ENCODE assay signal across 19 cellular contexts in genomic region chr5:81719743-81720142, GRCh38. TPM values are rescaled to one million over a fixed set of nuclear protein-coding genes. Genes with fewer than 3 reads are reported as not detected.
A peak's percentile ranks its signal among the peaks of the same experiment; 100 is the strongest.
DNase-seq lines count a peak whose midpoint lies in the region; ATAC-seq lines count a peak whose summit lies in the region.
"Had no signal": no experiment of that assay in that cellular context is flagged by ENCODE, and none has a peak within 500 bp of the region (broad histone marks: within the 10 kb centered on the region; RNA-seq: fewer than 3 reads in every experiment).

No MANE protein-coding gene starts in this region.

- peak overlapping the region in 7 of 10 donors; percentile 19 to 72 (median 46) for H3K4me3 Mint-ChIP-seq in naive thymus-derived CD4-positive, alpha-beta T cell

- H3K9me3 ChIP-seq in BLaER1, result 0 out of 2 replicates have a peak, but pooled peaks cover 4% of the 10 kb centered on the region
- H3K9me3 ChIP-seq in naive thymus-derived CD4-positive, alpha-beta T cell (ENCODE audit: control insufficient read depth in 2 of 3, low read length in 3 of 3), result no peaks in the 10 kb centered on the region
- H3K9me3 ChIP-seq: BE2C, HAP-1, Peyer's patch had no signal

- intact Hi-C loops in naive thymus-derived CD4-positive, alpha-beta T cell (cut with micrococcal nuclease), result loop anchor here in 1 of 2 donors (1.0 to 2.0 kb wide), 3 partner anchors 9 to 29 kb away; no protein-coding TSS in a partner anchor

- DNase-seq in GM04504 (ENCODE audit: low read depth), result peak; percentile 19
- peak; percentile 6 for DNase-seq in amniotic epithelial cell (ENCODE audit: low read depth)
- no peak for DNase-seq in naive thymus-derived CD4-positive, alpha-beta T cell
- DNase-seq in NCI-H1436 treated with DMSO at 0.1 percent for 48 hours (lab: John Stamatoyannopoulos, UW), result no peak
- no peak for DNase-seq in NCI-H2107 treated with DMSO at 0.1 percent for 48 hours (lab: John Stamatoyannopoulos, UW; ENCODE audit: unreplicated experiment)
- DNase-seq: BE2C; CD8-positive, alpha-beta memory T cell; DMS53; MM.1S; NCI-H1092 treated with DMSO at 0.1 percent for 48 hours; NCI-H1694; NCI-H2081 treated with DMSO at 0.1 percent for 48 hours; NCI-H748 treated with DMSO at 0.1 percent for 48 hours; NK-92 treated with Interleukin-12 subunit alpha and Interleukin-12 subunit beta, amount 100 ng/mL, for 24 hours; Peyer's patch had no signal

- no peaks in the 10 kb centered on the region for H3K27me3 Mint-ChIP-seq in naive thymus-derived CD4-positive, alpha-beta T cell

- H3K27ac Mint-ChIP-seq in naive thymus-derived CD4-positive, alpha-beta T cell, result peak overlapping the region in 7 of 9 donors; percentile 14 to 95 (median 33)

- H3K9ac ChIP-seq in BLaER1, result no peak overlapping the region

- no peak overlapping the region for H3K27ac ChIP-seq in BLaER1
- H3K27ac ChIP-seq in naive thymus-derived CD4-positive, alpha-beta T cell (ENCODE audit: low read depth, low read length), result no peak overlapping the region
- H3K27ac ChIP-seq: Peyer's patch had no signal

- no peak for ATAC-seq in naive thymus-derived CD4-positive, alpha-beta T cell
- ATAC-seq in HG02981 (IDR thresholded peaks at IDR 0.05; ENCODE audit: unreplicated experiment) (no peak), GM19452 (IDR thresholded peaks at IDR 0.05; ENCODE audit: unreplicated experiment) (no peak)

- peaks cover 27 to 98% (median 86%) of the 10 kb centered on the region in 7 donors for H3K4me1 Mint-ChIP-seq in naive thymus-derived CD4-positive, alpha-beta T cell

- peaks cover 100% of the 10 kb centered on the region for H4K20me1 ChIP-seq in BLaER1

- no peak overlapping the region for H3K4me3 ChIP-seq in BLaER1
- no peak overlapping the region for H3K4me3 ChIP-seq in naive thymus-derived CD4-positive, alpha-beta T cell (ENCODE audit: low read length)
- H3K4me3 ChIP-seq: HAP-1, Peyer's patch had no signal

- POLR2A ChIA-PET in naive thymus-derived CD4-positive, alpha-beta T cell (lab: Charles Lee), result interaction anchor here (0.6 to 0.9 kb wide), 2 partner anchors 20 to 173 kb away, joined by 3 to 4 read pairs; no protein-coding TSS in a partner anchor

- H3K4me2 ChIP-seq in BLaER1, result peak overlapping the region; percentile 64

- CTCF ChIA-PET in naive thymus-derived CD4-positive, alpha-beta T cell (lab: Charles Lee), result no interaction called here

- no peaks in the 10 kb centered on the region for H3K27me3 ChIP-seq in BLaER1
- no peaks in the 10 kb centered on the region for H3K27me3 ChIP-seq in naive thymus-derived CD4-positive, alpha-beta T cell (ENCODE audit: control insufficient read depth in 2 of 2, insufficient read depth in 2 of 2, low read length in 2 of 2)
- H3K27me3 ChIP-seq: BE2C, Peyer's patch had no signal

- H3K36me3 ChIP-seq in BLaER1, result peaks cover 24% of the 10 kb centered on the region
- H3K36me3 ChIP-seq in naive thymus-derived CD4-positive, alpha-beta T cell (ENCODE audit: control insufficient read depth in 2 of 3, insufficient read depth in 3 of 3, low read length in 3 of 3), result no peaks in the 10 kb centered on the region
- H3K36me3 ChIP-seq: HAP-1, Peyer's patch had no signal

- H3K4me1 ChIP-seq in BLaER1, result peaks cover 45% of the 10 kb centered on the region
- peaks cover 0 to 39% of the 10 kb centered on the region in 2 donors for H3K4me1 ChIP-seq in naive thymus-derived CD4-positive, alpha-beta T cell (ENCODE audit: control insufficient read depth in 2 of 2, insufficient read depth in 2 of 2, low read length in 2 of 2)

- peaks cover 3 to 12% (median 11%) of the 10 kb centered on the region in 5 donors for H3K36me3 Mint-ChIP-seq in naive thymus-derived CD4-positive, alpha-beta T cell

- peaks cover 0 to 2% (median 0%) of the 10 kb centered on the region in 11 donors for H3K9me3 Mint-ChIP-seq in naive thymus-derived CD4-positive, alpha-beta T cell
- H3K9me3 Mint-ChIP-seq: CD8-positive, alpha-beta memory T cell had no signal

RNA-seq across cellular contexts. Expression of gene SSBP2, which starts 31.2 kb away (rescaled TPM):
- total RNA-seq in naive thymus-derived CD4-positive, alpha-beta T cell, result 10 to 100 TPM; 36.7 to 73.1 (median 55.9) TPM
- 10 to 100 TPM; 87.2 to 99.8 TPM for polyA plus RNA-seq in naive thymus-derived CD4-positive, alpha-beta T cell

Comparison
In these comparisons a context has a peak if more than half of its experiments do, and no peak if none do; other contexts are left out.
1. DNase-seq: peak in GM04504 (single experiment) and amniotic epithelial cell (single experiment); none in naive thymus-derived CD4-positive, alpha-beta T cell (0 of 9), NCI-H1436 treated with DMSO at 0.1 percent for 48 hours (single experiment) and NCI-H2107 treated with DMSO at 0.1 percent for 48 hours (single experiment).